Comparison of ENCODE assay signal across 8 cellular contexts in the genomic region with DNA sequence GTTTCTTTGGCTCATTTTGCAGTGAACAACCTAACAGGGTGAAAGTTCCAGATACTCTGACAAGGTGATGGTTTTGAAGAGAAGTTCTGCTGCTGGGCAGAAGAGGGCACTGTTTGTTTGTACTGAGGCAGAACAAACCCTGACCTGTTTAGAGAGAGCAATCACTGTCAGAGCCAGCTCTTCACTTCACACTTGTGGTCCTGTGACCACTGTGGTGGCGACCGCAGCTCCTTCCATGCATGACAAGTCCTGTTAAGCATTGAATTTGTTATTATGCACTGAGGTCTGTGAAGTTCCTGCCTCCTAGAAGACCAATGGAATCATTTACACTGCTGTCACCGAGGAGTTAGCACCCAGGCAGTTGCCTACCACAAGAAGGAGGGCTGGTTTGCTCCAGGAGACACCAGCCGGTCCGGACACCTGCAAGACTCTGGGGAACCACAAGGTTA.
A peak's percentile ranks its signal among the peaks of the same experiment; 100 is the strongest.
DNase-seq lines count a peak whose midpoint lies in the region; ATAC-seq, FAIRE-seq and TF ChIP-seq lines count a peak whose summit lies in the region.

No MANE protein-coding gene starts in this region.

- peaks cover 2% of the 10 kb centered on the region for H3K9me3 Mint-ChIP-seq in astrocyte (ENCODE audit: unreplicated experiment)

- H3K4me1 ChIP-seq in astrocyte (ENCODE audit: insufficient read depth, low read length), result no peaks in the 10 kb centered on the region

- H4K20me1 ChIP-seq in astrocyte (ENCODE audit: insufficient read depth, low read length), result no peaks in the 10 kb centered on the region

- H3K27me3 Mint-ChIP-seq in astrocyte (ENCODE audit: low read depth, unreplicated experiment), result no peaks in the 10 kb centered on the region

- no peak overlapping the region for H3K4me3 Mint-ChIP-seq in astrocyte (ENCODE audit: unreplicated experiment)

- peak overlapping the region; percentile 21 for H2AFZ ChIP-seq in astrocyte (ENCODE audit: low read depth, low read length)

- H3K4me2 ChIP-seq in astrocyte (ENCODE audit: low read length), result no peak overlapping the region

- peak; percentile 77 for FAIRE-seq in astrocyte (lab: Jason Lieb, UNC)

- no peaks in the 10 kb centered on the region for H3K36me3 Mint-ChIP-seq in astrocyte (ENCODE audit: low read depth, unreplicated experiment)

- no peaks in the 10 kb centered on the region for H3K36me3 ChIP-seq in astrocyte (ENCODE audit: insufficient read depth, low read length)

- TF ChIP-seq CTCF in astrocyte (IDR thresholded peaks at IDR 0.05; ENCODE audit: insufficient read depth, low read depth, low read length), result peak; percentile 80

- no peak overlapping the region for H3K27ac Mint-ChIP-seq in astrocyte (ENCODE audit: unreplicated experiment)

- H3K9ac ChIP-seq in astrocyte (ENCODE audit: low read length), result no peak overlapping the region

- H3K9me3 ChIP-seq in astrocyte (ENCODE audit: insufficient read depth, low read depth, low read length), result no peaks in the 10 kb centered on the region

- H3K4me1 Mint-ChIP-seq in astrocyte (ENCODE audit: low read depth, unreplicated experiment), result no peaks in the 10 kb centered on the region

- peak; percentile 24 for DNase-seq in DMS 273 (lab: John Stamatoyannopoulos, UW; ENCODE audit: unreplicated experiment)
- DNase-seq in DMS 273 treated with DMSO at 0.1 percent for 48 hours (lab: John Stamatoyannopoulos, UW), result no peak
- DNase-seq in NAMALWA (ENCODE audit: low spot score), result peak; percentile 76
- peak; percentile 18 for DNase-seq in T-helper 22 cell (ENCODE audit: low read depth)
- peak; percentile 88 for DNase-seq in astrocyte (ENCODE audit: low read depth)
- peak in 30 of 51 donors; percentile 1 to 44 (median 12) for DNase-seq in hypothalamus (lab: John Stamatoyannopoulos, UW)
- DNase-seq in smooth muscle cell of the brain vasculature (ENCODE audit: low read depth, low spot score), result peak; percentile 21

- peak; percentile 99 for ATAC-seq in HG02588 (IDR thresholded peaks at IDR 0.05; ENCODE audit: unreplicated experiment)

- no peaks in the 10 kb centered on the region for H3K79me2 ChIP-seq in astrocyte (ENCODE audit: insufficient read depth, low read length)

- H3K27ac ChIP-seq in astrocyte (ENCODE audit: low read depth, low read length), result no peak overlapping the region

- H3K4me3 ChIP-seq in astrocyte (ENCODE audit: insufficient read depth, low read depth, low read length), result no peak overlapping the region

- no peaks in the 10 kb centered on the region for H3K27me3 ChIP-seq in astrocyte (ENCODE audit: insufficient read depth, low read length)
